In the genomic region with DNA sequence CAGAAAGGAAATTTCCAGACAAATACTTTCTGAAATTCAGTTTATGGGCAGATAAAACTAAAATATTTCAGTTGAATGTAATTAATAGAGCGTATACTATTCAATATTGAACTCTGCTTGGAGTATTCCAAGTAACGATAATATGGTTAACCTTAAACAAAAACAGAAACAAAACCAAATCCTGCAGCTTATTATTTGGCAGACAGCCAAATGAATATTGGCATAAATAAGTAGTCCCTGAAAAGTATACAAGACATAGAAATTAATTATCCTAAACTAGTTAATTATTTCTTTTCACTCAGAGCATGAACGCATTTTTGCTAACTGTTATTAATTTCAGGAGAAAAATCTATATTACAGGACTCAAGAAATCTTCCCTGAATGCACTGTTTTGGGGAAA, we compare ENCODE assay signal across 36 cellular contexts.
"Had no signal": no experiment of that assay in that cellular context is flagged by ENCODE, and none has a peak within 500 bp of the region (broad histone marks: within the 10 kb centered on the region; RNA-seq: fewer than 3 reads in every experiment).

No MANE protein-coding gene starts in this region.

- H3K4me3 ChIP-seq: MG63 had no signal

- H3K9me3 ChIP-seq: MG63 had no signal

- H3K36me3 ChIP-seq: MG63 had no signal

- H3K9ac ChIP-seq: KMS-11 had no signal

- H3K4me2 ChIP-seq: KMS-11 had no signal

- H3K27me3 ChIP-seq: MG63 had no signal

- H3K27ac ChIP-seq: KMS-11 had no signal

- DNase-seq: Karpas-422, Kasumi-1, MG63, MM.1S, MV-4-11, NCI-H1048, NCI-H1092, NCI-H1092 treated with DMSO at 0.1 percent for 48 hours, NCI-H1105, NCI-H1105 treated with DMSO at 0.1 percent for 48 hours, NCI-H1417 treated with DMSO at 0.1 percent for 48 hours, NCI-H1436, NCI-H1436 treated with DMSO at 0.1 percent for 48 hours, NCI-H146, NCI-H1694, NCI-H1694 treated with DMSO at 0.1 percent for 48 hours, NCI-H187, NCI-H187 treated with DMSO at 0.1 percent for 48 hours, NCI-H1930, NCI-H2029, NCI-H2029 treated with DMSO at 0.1 percent for 48 hours, NCI-H2081, NCI-H2081 treated with DMSO at 0.1 percent for 48 hours, NCI-H2107, NCI-H2171, NCI-H2171 treated with DMSO at 0.1 percent for 48 hours, NCI-H2227 treated with DMSO at 0.1 percent for 48 hours, NCI-H226, NCI-H345, NCI-H446, NCI-H446 treated with DMSO at 0.1 percent for 48 hours, NCI-H510A, NCI-H510A treated with DMSO at 0.1 percent for 48 hours, NCI-H524, NCI-H524 treated with DMSO at 0.1 percent for 48 hours had no signal
